Comparison of ENCODE assay signal across 18 cellular contexts in the genomic region with DNA sequence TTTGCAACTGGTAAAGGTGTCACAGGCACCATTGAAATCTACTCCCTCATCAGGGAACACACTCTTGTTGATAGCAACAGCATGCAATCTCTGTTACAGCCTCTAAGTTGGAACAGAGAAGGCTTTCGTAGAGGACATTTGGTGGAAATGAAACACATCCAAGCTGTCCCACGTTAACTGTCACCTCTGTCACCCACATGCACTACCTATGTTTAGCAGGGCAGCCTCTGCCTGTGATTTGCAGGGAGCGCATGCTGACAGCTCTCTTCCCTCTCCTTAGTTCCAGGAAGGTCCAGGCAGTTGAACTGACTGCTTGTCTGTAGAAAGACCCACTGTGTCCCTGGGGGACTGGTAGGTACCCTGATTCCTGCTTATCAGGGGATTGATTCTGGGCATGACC.
DNase-seq lines count a peak whose midpoint lies in the region; ATAC-seq, FAIRE-seq and TF ChIP-seq lines count a peak whose summit lies in the region.
"Had no signal": no experiment of that assay in that cellular context is flagged by ENCODE, and none has a peak within 500 bp of the region (broad histone marks: within the 10 kb centered on the region; RNA-seq: fewer than 3 reads in every experiment).

No MANE protein-coding gene starts in this region.

- H3K27me3 Mint-ChIP-seq in astrocyte (ENCODE audit: low read depth, unreplicated experiment): no peaks in the 10 kb centered on the region

- no peak for TF ChIP-seq POLR2A in GM12892 (IDR thresholded peaks at IDR 0.05; ENCODE audit: low read depth, low read length)

- intact Hi-C loops in Right ventricle myocardium inferior (cut with DNase I): no loop called here
- intact Hi-C loops in left ventricle myocardium inferior (cut with micrococcal nuclease): no loop called here
- intact Hi-C loops in right cardiac atrium (cut with DNase I): no loop called here

- peaks cover 22% of the 10 kb centered on the region for H3K4me1 Mint-ChIP-seq in astrocyte (ENCODE audit: low read depth, unreplicated experiment)
- H3K4me1 Mint-ChIP-seq: CD14-positive monocyte had no signal

- H3K4me3 ChIP-seq in left ventricle myocardium inferior: no peak overlapping the region
- H3K4me3 ChIP-seq in astrocyte (ENCODE audit: insufficient read depth, low read depth, low read length): no peak overlapping the region
- no peak overlapping the region for H3K4me3 ChIP-seq in right cardiac atrium (ENCODE audit: low read length)
- H3K4me3 ChIP-seq: BLaER1, GM23248, HAP-1 had no signal

- H3K9me3 ChIP-seq in left ventricle myocardium inferior (replicated peaks) (no peaks in the 10 kb centered on the region), astrocyte (ENCODE audit: insufficient read depth, low read depth, low read length) (no peaks in the 10 kb centered on the region), right cardiac atrium (ENCODE audit: control insufficient read depth, low read length) (no peaks in the 10 kb centered on the region)
- H3K9me3 ChIP-seq: HAP-1 had no signal

- H3K4me1 ChIP-seq in left ventricle myocardium inferior (peaks cover 35% of the 10 kb centered on the region), astrocyte (ENCODE audit: insufficient read depth, low read length) (no peaks in the 10 kb centered on the region), right cardiac atrium (ENCODE audit: control insufficient read depth, insufficient read depth, low read length) (no peaks in the 10 kb centered on the region)
- H3K4me1 ChIP-seq: BLaER1 had no signal

- TF ChIP-seq CTCF in left ventricle myocardium inferior (IDR thresholded peaks at IDR 0.05; ENCODE audit: borderline replicate concordance): no peak
- TF ChIP-seq CTCF in astrocyte (IDR thresholded peaks at IDR 0.05; ENCODE audit: insufficient read depth, low read depth, low read length): no peak

- H3K36me3 Mint-ChIP-seq in astrocyte (ENCODE audit: low read depth, unreplicated experiment): peaks cover 3% of the 10 kb centered on the region
- H3K36me3 Mint-ChIP-seq: CD14-positive monocyte; CD4-positive, alpha-beta memory T cell had no signal

- no peak overlapping the region for H3K9ac ChIP-seq in astrocyte (ENCODE audit: low read length)
- H3K9ac ChIP-seq: BLaER1, GM23248 had no signal

- no peaks in the 10 kb centered on the region for H3K9me3 Mint-ChIP-seq in astrocyte (ENCODE audit: unreplicated experiment)

- H4K20me1 ChIP-seq in astrocyte (ENCODE audit: insufficient read depth, low read length): peaks cover 5% of the 10 kb centered on the region

- peak overlapping the region; percentile 38 for H3K4me2 ChIP-seq in astrocyte (ENCODE audit: low read length)
- H3K4me2 ChIP-seq: BLaER1 had no signal

- H3K27ac ChIP-seq in left ventricle myocardium inferior (replicated peaks) (no peak overlapping the region), astrocyte (ENCODE audit: low read depth, low read length) (no peak overlapping the region), right cardiac atrium (ENCODE audit: low read length) (peak overlapping the region; percentile 68)
- H3K27ac ChIP-seq: BLaER1, GM23248 had no signal

- no peak overlapping the region for H3K27ac Mint-ChIP-seq in astrocyte (ENCODE audit: unreplicated experiment)
- H3K27ac Mint-ChIP-seq: CD14-positive monocyte; CD4-positive, alpha-beta memory T cell had no signal

- no peak overlapping the region for H2AFZ ChIP-seq in astrocyte (ENCODE audit: low read depth, low read length)
- H2AFZ ChIP-seq: GM23248 had no signal

- no peaks in the 10 kb centered on the region for H3K27me3 ChIP-seq in left ventricle myocardium inferior (ENCODE audit: low read depth)
- no peaks in the 10 kb centered on the region for H3K27me3 ChIP-seq in astrocyte (ENCODE audit: insufficient read depth, low read length)
- no peaks in the 10 kb centered on the region for H3K27me3 ChIP-seq in right cardiac atrium (ENCODE audit: control insufficient read depth, insufficient read depth)
- H3K27me3 ChIP-seq: BLaER1 had no signal

- DNase-seq in Right ventricle myocardium inferior (ENCODE audit: missing footprints): no peak
- no peak for DNase-seq in left ventricle myocardium inferior
- no peak for DNase-seq in astrocyte (ENCODE audit: low read depth)
- DNase-seq in right cardiac atrium: no peak
- no peak for DNase-seq in dedifferentiated amniotic fluid mesenchymal stem cell (ENCODE audit: extremely low spot score)
- no peak for DNase-seq in iPS-NIHi7 (ENCODE audit: extremely low spot score)
- no peak for DNase-seq in GM12892 (ENCODE audit: insufficient read length)
- DNase-seq: 8988T; CD4-positive, alpha-beta memory T cell; DMS153; DMS79 treated with DMSO at 0.1 percent for 48 hours; GF-D8; GM23248 had no signal

- WGBS in right cardiac atrium: 68% methylated on average over 3 of the region's 3 CpGs

- no peak overlapping the region for H3K4me3 Mint-ChIP-seq in astrocyte (ENCODE audit: unreplicated experiment)
- H3K4me3 Mint-ChIP-seq: CD14-positive monocyte; CD4-positive, alpha-beta memory T cell had no signal

- FAIRE-seq in astrocyte (lab: Jason Lieb, UNC): no peak
- no peak for FAIRE-seq in GM12892 (lab: Jason Lieb, UNC)
- FAIRE-seq: GM19239, HepG2 had no signal

- no peaks in the 10 kb centered on the region for H3K79me2 ChIP-seq in astrocyte (ENCODE audit: insufficient read depth, low read length)

- ATAC-seq in Right ventricle myocardium inferior (peak; percentile 74), right cardiac atrium (peak; percentile 48 to 79)
- ATAC-seq: HepG2 had no signal

- no peaks in the 10 kb centered on the region for H3K36me3 ChIP-seq in left ventricle myocardium inferior
- H3K36me3 ChIP-seq in astrocyte (ENCODE audit: insufficient read depth, low read length): no peaks in the 10 kb centered on the region
- H3K36me3 ChIP-seq: HAP-1 had no signal
